8 cellular contexts compared by ENCODE assay signal in genomic region chr12:21697829-21698630, GRCh38. TPM values are rescaled to one million over a fixed set of nuclear protein-coding genes. Genes with fewer than 3 reads are reported as not detected.
DNase-seq lines count a peak whose midpoint lies in the region; ATAC-seq, FAIRE-seq and TF ChIP-seq lines count a peak whose summit lies in the region.

No MANE protein-coding gene starts in this region.

- H3K9me3 Mint-ChIP-seq in stimulated activated memory B cell treated with anti-CD40 and anti-IgM and Interleukin-4, amounts not matched to agents 10 μg/mL and 1 μg/mL and 100 μg/mL, for 72 hours, result no peaks in the 10 kb centered on the region

- TF ChIP-seq EP300 in suprapubic skin (IDR thresholded peaks at IDR 0.05), result no peak

- H3K27me3 ChIP-seq in BJ (ENCODE audit: control insufficient read depth, insufficient read depth, low read length), result no peaks in the 10 kb centered on the region
- H3K27me3 ChIP-seq in right cardiac atrium (ENCODE audit: control insufficient read depth, insufficient read depth), result no peaks in the 10 kb centered on the region
- no peaks in the 10 kb centered on the region for H3K27me3 ChIP-seq in suprapubic skin

- no peak for TF ChIP-seq POLR2A in suprapubic skin (IDR thresholded peaks at IDR 0.05)

- POLR2A ChIA-PET in BJ (lab: Charles Lee) (interaction anchor here (0.6 to 0.8 kb wide), 3 partner anchors 18 to 847 kb away, joined by 3 to 11 read pairs (median 3); partner anchors contain the start of gene C2CD5), HEK293T (lab: Yijun Ruan, JAX) (no interaction called here)

- no peaks in the 10 kb centered on the region for H3K27me3 Mint-ChIP-seq in stimulated activated memory B cell treated with anti-CD40 and anti-IgM and Interleukin-4, amounts not matched to agents 10 μg/mL and 1 μg/mL and 100 μg/mL, for 72 hours

- FAIRE-seq in TTC549 (lab: Jason Lieb, UNC), result peak; percentile 89

- TF ChIP-seq CTCF in BJ (IDR thresholded peaks at IDR 0.05; ENCODE audit: insufficient read depth, low read depth, low read length) (peak; percentile 46), suprapubic skin (IDR thresholded peaks at IDR 0.05) (peak; percentile 33 to 59)

- no peak overlapping the region for H3K4me3 Mint-ChIP-seq in stimulated activated memory B cell treated with anti-CD40 and anti-IgM and Interleukin-4, amounts not matched to agents 10 μg/mL and 1 μg/mL and 100 μg/mL, for 72 hours

- intact Hi-C loops in right cardiac atrium (cut with DNase I), result loop anchor here (5.0 kb wide), 2 partner anchors 294 to 319 kb away; no protein-coding TSS in a partner anchor

- H3K4me3 ChIP-seq in BJ (ENCODE audit: low read depth, low read length) (no peak overlapping the region), right cardiac atrium (ENCODE audit: low read length) (peak overlapping the region; percentile 43), suprapubic skin (no peak overlapping the region)

- WGBS in right cardiac atrium, result 13% methylated on average over 9 of the region's 9 CpGs
- 22% methylated on average over 9 of the region's 9 CpGs for WGBS in suprapubic skin

- H3K27ac ChIP-seq in right cardiac atrium (ENCODE audit: low read length) (no peak overlapping the region), suprapubic skin (no peak overlapping the region)

- H3K9me3 ChIP-seq in right cardiac atrium (ENCODE audit: control insufficient read depth, low read length) (no peaks in the 10 kb centered on the region), suprapubic skin (no peaks in the 10 kb centered on the region)

- no peak overlapping the region for H3K27ac Mint-ChIP-seq in stimulated activated memory B cell treated with anti-CD40 and anti-IgM and Interleukin-4, amounts not matched to agents 10 μg/mL and 1 μg/mL and 100 μg/mL, for 72 hours

- no peaks in the 10 kb centered on the region for H3K4me1 ChIP-seq in right cardiac atrium (ENCODE audit: control insufficient read depth, insufficient read depth, low read length)
- peaks cover 5% of the 10 kb centered on the region for H3K4me1 ChIP-seq in suprapubic skin

- no peaks in the 10 kb centered on the region for H3K36me3 Mint-ChIP-seq in stimulated activated memory B cell treated with anti-CD40 and anti-IgM and Interleukin-4, amounts not matched to agents 10 μg/mL and 1 μg/mL and 100 μg/mL, for 72 hours

- H3K4me1 Mint-ChIP-seq in stimulated activated memory B cell treated with anti-CD40 and anti-IgM and Interleukin-4, amounts not matched to agents 10 μg/mL and 1 μg/mL and 100 μg/mL, for 72 hours, result no peaks in the 10 kb centered on the region

- CTCF ChIA-PET in BJ (lab: Yijun Ruan, JAX) (interaction anchor here (0.6 to 6.0 kb wide), 21 partner anchors 9 to 746 kb away, joined by 3 to 103 read pairs (median 3); no protein-coding TSS in a partner anchor), HEK293T (lab: Yijun Ruan, JAX) (interaction anchor here (0.6 to 2.0 kb wide), 23 partner anchors 9 to 746 kb away, joined by 3 to 18 read pairs (median 4); no protein-coding TSS in a partner anchor)

- DNase-seq in BJ (ENCODE audit: low read depth) (no peak), HEK293T (ENCODE audit: extremely low spot score) (no peak), right cardiac atrium (no peak), suprapubic skin (ENCODE audit: low spot score in 2 of 2) (no peak), HK-2 (ENCODE audit: unreplicated experiment) (no peak)

- H3K36me3 ChIP-seq in BJ (ENCODE audit: control insufficient read depth, insufficient read depth, low read length) (no peaks in the 10 kb centered on the region), suprapubic skin (no peaks in the 10 kb centered on the region)

- no peak for ATAC-seq in right cardiac atrium
- ATAC-seq in HG02623 (IDR thresholded peaks at IDR 0.05; ENCODE audit: unreplicated experiment), result no peak
- ATAC-seq in stimulated activated memory B cell treated with anti-CD40 and anti-IgM and Interleukin-4, amounts not matched to agents 10 μg/mL and 1 μg/mL and 100 μg/mL, for 72 hours, result no peak

TF ChIP-seq in HEK293T, 16 proteins besides CTCF, POLR2A, EP300 and RAD21:
- TF ChIP-seq FOXA1 (IDR thresholded peaks at IDR 0.05), result no peak
- TF ChIP-seq ZNF384 (IDR thresholded peaks at IDR 0.05), result peak; percentile 99

RNA-seq across cellular contexts. Expression of gene LDHB, which starts 40.4 kb away (rescaled TPM):
- polyA plus RNA-seq in BJ (2011; rRNA removed), result 275 and 592 TPM in 2 replicates
- polyA minus RNA-seq in BJ (2011; rRNA and poly(A)+ RNA removed), result 133 and 147 TPM in 2 replicates
- 1,000 to 10,000 TPM; 1,103 to 1,635 (median 1,254) TPM for total RNA-seq in right cardiac atrium
- 1,488 TPM for polyA plus RNA-seq in right cardiac atrium
- total RNA-seq in suprapubic skin, result 10 to 100 TPM; 49.9 to 79.9 (median 71.2) TPM

Comparison
In these comparisons a context has a peak if more than half of its experiments do, and no peak if none do; other contexts are left out.
1. RNA of gene LDHB, which starts 40.4 kb away (total RNA-seq): 1,103 to 1,635 TPM in right cardiac atrium; 49.9 to 79.9 TPM in suprapubic skin; every median in the first group is over 10 times any median in the second.